In the genomic region with DNA sequence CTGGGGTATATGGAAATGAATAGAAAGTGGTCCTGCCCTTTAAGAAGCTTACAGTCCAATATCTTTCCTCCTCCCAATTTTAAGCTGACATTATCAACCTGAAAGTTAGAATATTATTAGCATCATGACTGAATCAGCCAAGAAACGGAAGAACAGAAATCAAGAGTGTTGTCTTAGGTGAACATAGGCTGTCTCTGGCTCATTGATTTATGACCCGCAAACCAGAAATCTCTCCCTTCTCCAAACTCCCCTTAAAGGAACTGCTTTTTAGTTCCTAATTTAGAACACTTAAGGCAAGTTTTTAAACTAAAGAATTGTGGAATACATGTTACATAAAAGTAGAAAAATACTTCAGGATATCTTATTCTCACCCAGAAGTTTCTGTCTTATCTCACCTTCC, we compare ENCODE assay signal across 36 cellular contexts.
"Had no signal": no experiment of that assay in that cellular context is flagged by ENCODE, and none has a peak within 500 bp of the region (broad histone marks: within the 10 kb centered on the region; RNA-seq: fewer than 3 reads in every experiment).

No MANE protein-coding gene starts in this region.

- H3K4me3 ChIP-seq: ascending aorta, breast epithelium had no signal

- DNase-seq: activated CD4-positive, alpha-beta memory T cell treated with anti-CD3 and anti-CD28 coated beads, Interleukin-2, amount 10 ng/mL, durations not matched to agents 7 days and 5 days; activated CD4-positive, alpha-beta T cell treated with anti-CD3 and anti-CD28 coated beads for 1 hour; activated CD4-positive, alpha-beta T cell treated with anti-CD3 and anti-CD28 coated beads for 36 hours; activated CD4-positive, alpha-beta T cell treated with anti-CD3 and anti-CD28 coated beads for 48 hours; activated CD4-positive, alpha-beta T cell treated with anti-CD3 and anti-CD28 coated beads, Interleukin-2, amount 10 ng/mL, durations not matched to agents 7 days and 5 days; activated CD4-positive, alpha-beta T cell treated with anti-CD3 and anti-CD28 coated beads, Interleukin-2, amount 50 U/mL, for 48 hours; activated CD4-positive, CD25-positive, alpha-beta regulatory T cell; activated CD8-positive, alpha-beta memory T cell treated with anti-CD3 and anti-CD28 coated beads for 24 hours; activated CD8-positive, alpha-beta memory T cell treated with anti-CD3 and anti-CD28 coated beads, Interleukin-2, amount 10 ng/mL, durations not matched to agents 7 days and 5 days; activated CD8-positive, alpha-beta memory T cell treated with anti-CD3 and anti-CD28 coated beads, Interleukin-2, amount 50 U/mL, for 48 hours; activated CD8-positive, alpha-beta T cell treated with anti-CD3 and anti-CD28 coated beads, Interleukin-2, amount 10 ng/mL, durations not matched to agents 7 days and 5 days; activated effector memory CD4-positive, alpha-beta T cell treated with Interleukin-2 at 50 U/mL for 16 hours; activated gamma-delta T cell; activated naive CD4-positive, alpha-beta T cell treated with anti-CD3 and anti-CD28 coated beads, Interleukin-2, amount 10 ng/mL, durations not matched to agents 7 days and 5 days; activated naive CD4-positive, alpha-beta T cell treated with Interleukin-2 at 50 U/mL for 16 hours; activated naive CD8-positive, alpha-beta T cell treated with anti-CD3 and anti-CD28 coated beads, Interleukin-2, amount 10 ng/mL, durations not matched to agents 7 days and 5 days; activated naive CD8-positive, alpha-beta T cell treated with anti-CD3 and anti-CD28 coated beads, Interleukin-2, amount 50 U/mL, for 24 hours; activated T-cell treated with anti-CD3 and anti-CD28 coated beads, Interleukin-2, amount 50 U/mL, for 24 hours; activated T-cell treated with anti-CD3 and anti-CD28 coated beads, Interleukin-2, amount 50 U/mL, for 48 hours; amygdala; anterior cingulate cortex; brain microvascular endothelial cell; central memory CD4-positive, alpha-beta T cell; T-cell; T-helper 2 cell; T-helper 9 cell; WERI-Rb-1 had no signal

- H3K36me3 Mint-ChIP-seq: activated CD8-positive, alpha-beta memory T cell treated with anti-CD3 and anti-CD28 coated beads, Interleukin-2, amount 10 ng/mL, durations not matched to agents 7 days and 5 days; activated naive CD4-positive, alpha-beta T cell treated with anti-CD3 and anti-CD28 coated beads, Interleukin-2, amount 10 ng/mL, durations not matched to agents 7 days and 5 days; activated naive CD4-positive, alpha-beta T cell treated with anti-CD3 and anti-CD28 coated beads, Interleukin-2, amount 50 U/mL, for 24 hours; activated naive CD8-positive, alpha-beta T cell; activated naive CD8-positive, alpha-beta T cell treated with anti-CD3 and anti-CD28 coated beads, Interleukin-2, amount 10 ng/mL, durations not matched to agents 7 days and 5 days; T-cell; WTC11 had no signal

- H3K4me3 Mint-ChIP-seq: activated CD4-positive, alpha-beta memory T cell treated with anti-CD3 and anti-CD28 coated beads, Interleukin-2, amount 10 ng/mL, durations not matched to agents 7 days and 5 days; activated CD4-positive, alpha-beta T cell treated with anti-CD3 and anti-CD28 coated beads for 36 hours; activated CD4-positive, alpha-beta T cell treated with anti-CD3 and anti-CD28 coated beads, Interleukin-2, amount 10 ng/mL, durations not matched to agents 7 days and 5 days; activated CD8-positive, alpha-beta memory T cell treated with anti-CD3 and anti-CD28 coated beads, Interleukin-2, amount 10 ng/mL, durations not matched to agents 7 days and 5 days; activated CD8-positive, alpha-beta T cell treated with anti-CD3 and anti-CD28 coated beads, Interleukin-2, amount 10 ng/mL, durations not matched to agents 7 days and 5 days; activated naive CD4-positive, alpha-beta T cell treated with anti-CD3 and anti-CD28 coated beads, Interleukin-2, amount 10 ng/mL, durations not matched to agents 7 days and 5 days; activated naive CD4-positive, alpha-beta T cell treated with anti-CD3 and anti-CD28 coated beads, Interleukin-2, amount 50 U/mL, for 24 hours; activated naive CD8-positive, alpha-beta T cell; activated naive CD8-positive, alpha-beta T cell treated with anti-CD3 and anti-CD28 coated beads, Interleukin-2, amount 10 ng/mL, durations not matched to agents 7 days and 5 days; activated naive CD8-positive, alpha-beta T cell treated with anti-CD3 and anti-CD28 coated beads, Interleukin-2, amount 50 U/mL, for 24 hours; activated T-cell treated with anti-CD3 and anti-CD28 coated beads, Interleukin-2, amount 50 U/mL, for 24 hours; T-cell; T-helper 1 cell treated with Interleukin-12 subunit alpha and Interleukin-12 subunit beta and Interleukin-4 antibody, amounts not matched to agents 30 μg/mL and 1 μg/mL, for 36 hours; T-helper 2 cell treated with Interferon-gamma antibody and Interleukin-4, amounts not matched to agents 5 μg/mL and 100 μg/mL, for 36 hours; WTC11 had no signal

- H3K27ac ChIP-seq: ascending aorta, brain microvascular endothelial cell, breast epithelium, WERI-Rb-1 had no signal

- H3K4me1 ChIP-seq: ascending aorta, breast epithelium had no signal

- H3K27ac Mint-ChIP-seq: activated CD4-positive, alpha-beta memory T cell treated with anti-CD3 and anti-CD28 coated beads, Interleukin-2, amount 10 ng/mL, durations not matched to agents 7 days and 5 days; activated CD4-positive, alpha-beta T cell treated with anti-CD3 and anti-CD28 coated beads for 36 hours; activated CD4-positive, alpha-beta T cell treated with anti-CD3 and anti-CD28 coated beads, Interleukin-2, amount 10 ng/mL, durations not matched to agents 7 days and 5 days; activated CD8-positive, alpha-beta memory T cell treated with anti-CD3 and anti-CD28 coated beads, Interleukin-2, amount 10 ng/mL, durations not matched to agents 7 days and 5 days; activated CD8-positive, alpha-beta T cell treated with anti-CD3 and anti-CD28 coated beads, Interleukin-2, amount 10 ng/mL, durations not matched to agents 7 days and 5 days; activated naive CD4-positive, alpha-beta T cell treated with anti-CD3 and anti-CD28 coated beads, Interleukin-2, amount 10 ng/mL, durations not matched to agents 7 days and 5 days; activated naive CD4-positive, alpha-beta T cell treated with anti-CD3 and anti-CD28 coated beads, Interleukin-2, amount 50 U/mL, for 24 hours; activated naive CD8-positive, alpha-beta T cell; activated naive CD8-positive, alpha-beta T cell treated with anti-CD3 and anti-CD28 coated beads, Interleukin-2, amount 10 ng/mL, durations not matched to agents 7 days and 5 days; activated naive CD8-positive, alpha-beta T cell treated with anti-CD3 and anti-CD28 coated beads, Interleukin-2, amount 50 U/mL, for 24 hours; activated T-cell treated with anti-CD3 and anti-CD28 coated beads, Interleukin-2, amount 50 U/mL, for 24 hours; activated T-helper 2 cell treated with anti-CD3 and anti-CD28 coated beads, Interferon-gamma antibody, Interleukin-2, Interleukin-4, amounts not matched to agents 10 μg/mL and 5 μg/mL and 100 μg/mL, durations not matched to agents 14 hours and 24 hours and 36 hours; T-cell; T-helper 1 cell treated with Interleukin-12 subunit alpha and Interleukin-12 subunit beta and Interleukin-4 antibody, amounts not matched to agents 30 μg/mL and 1 μg/mL, for 36 hours; T-helper 2 cell treated with Interferon-gamma antibody and Interleukin-4, amounts not matched to agents 5 μg/mL and 100 μg/mL, for 36 hours; WTC11 had no signal

- H3K36me3 ChIP-seq: ascending aorta, brain microvascular endothelial cell, breast epithelium, WERI-Rb-1 had no signal

- H3K27me3 ChIP-seq: ascending aorta had no signal

- H3K9me3 ChIP-seq: ascending aorta, breast epithelium had no signal

- FAIRE-seq: TTC549 had no signal

- H3K9me3 Mint-ChIP-seq: activated CD4-positive, alpha-beta memory T cell treated with anti-CD3 and anti-CD28 coated beads, Interleukin-2, amount 10 ng/mL, durations not matched to agents 7 days and 5 days; activated CD4-positive, alpha-beta T cell treated with anti-CD3 and anti-CD28 coated beads, Interleukin-2, amount 10 ng/mL, durations not matched to agents 7 days and 5 days; activated naive CD4-positive, alpha-beta T cell treated with anti-CD3 and anti-CD28 coated beads, Interleukin-2, amount 10 ng/mL, durations not matched to agents 7 days and 5 days; activated naive CD4-positive, alpha-beta T cell treated with anti-CD3 and anti-CD28 coated beads, Interleukin-2, amount 50 U/mL, for 24 hours; activated naive CD8-positive, alpha-beta T cell treated with anti-CD3 and anti-CD28 coated beads, Interleukin-2, amount 10 ng/mL, durations not matched to agents 7 days and 5 days; activated naive CD8-positive, alpha-beta T cell treated with anti-CD3 and anti-CD28 coated beads, Interleukin-2, amount 50 U/mL, for 24 hours; activated T-cell treated with anti-CD3 and anti-CD28 coated beads, Interleukin-2, amount 50 U/mL, for 24 hours; activated T-helper 2 cell treated with anti-CD3 and anti-CD28 coated beads, Interferon-gamma antibody, Interleukin-2, Interleukin-4, amounts not matched to agents 10 μg/mL and 5 μg/mL and 100 μg/mL, durations not matched to agents 14 hours and 24 hours and 36 hours; T-cell; T-helper 1 cell treated with Interleukin-12 subunit alpha and Interleukin-12 subunit beta and Interleukin-4 antibody, amounts not matched to agents 30 μg/mL and 1 μg/mL, for 36 hours; T-helper 2 cell treated with Interferon-gamma antibody and Interleukin-4, amounts not matched to agents 5 μg/mL and 100 μg/mL, for 36 hours had no signal

- H3K4me1 Mint-ChIP-seq: activated CD4-positive, alpha-beta memory T cell treated with anti-CD3 and anti-CD28 coated beads, Interleukin-2, amount 10 ng/mL, durations not matched to agents 7 days and 5 days; activated CD4-positive, alpha-beta T cell treated with anti-CD3 and anti-CD28 coated beads for 36 hours; activated CD4-positive, alpha-beta T cell treated with anti-CD3 and anti-CD28 coated beads, Interleukin-2, amount 10 ng/mL, durations not matched to agents 7 days and 5 days; activated CD8-positive, alpha-beta memory T cell treated with anti-CD3 and anti-CD28 coated beads, Interleukin-2, amount 10 ng/mL, durations not matched to agents 7 days and 5 days; activated naive CD4-positive, alpha-beta T cell treated with anti-CD3 and anti-CD28 coated beads, Interleukin-2, amount 10 ng/mL, durations not matched to agents 7 days and 5 days; activated naive CD4-positive, alpha-beta T cell treated with anti-CD3 and anti-CD28 coated beads, Interleukin-2, amount 50 U/mL, for 24 hours; activated naive CD8-positive, alpha-beta T cell treated with anti-CD3 and anti-CD28 coated beads, Interleukin-2, amount 10 ng/mL, durations not matched to agents 7 days and 5 days; activated naive CD8-positive, alpha-beta T cell treated with anti-CD3 and anti-CD28 coated beads, Interleukin-2, amount 50 U/mL, for 24 hours; T-cell had no signal
